ENCODE assay signal across 24 cellular contexts in genomic region chr17:75624021-75624420, GRCh38. TPM values are rescaled to one million over a fixed set of nuclear protein-coding genes. Genes with fewer than 3 reads are reported as not detected.
DNase-seq lines count a peak whose midpoint lies in the region; ATAC-seq, FAIRE-seq and TF ChIP-seq lines count a peak whose summit lies in the region.
"Had no signal": no experiment of that assay in that cellular context is flagged by ENCODE, and none has a peak within 500 bp of the region (broad histone marks: within the 10 kb centered on the region; RNA-seq: fewer than 3 reads in every experiment).

No MANE protein-coding gene starts in this region.

- TF ChIP-seq EP300 in K562 (IDR thresholded peaks at IDR 0.05; ENCODE audit: low read length), result no peak

- H4K20me1 ChIP-seq in K562 (replicated peaks; ENCODE audit: control insufficient read depth, insufficient read depth, low read length), result peaks cover 17% of the 10 kb centered on the region

- peaks cover 2% of the 10 kb centered on the region for H3K79me1 ChIP-seq in neuronal stem cell (ENCODE audit: low read depth, low read length)

- 88% methylated on average over 12 of the region's 12 CpGs for WGBS in right cardiac atrium
- 52% methylated on average over 12 of the region's 12 CpGs for WGBS in K562 (ENCODE audit: insufficient coverage, low coverage, missing lambda C conversion rate)
- WGBS in neuronal stem cell (ENCODE audit: extremely low coverage in 2 of 2, insufficient read length in 2 of 2, insufficient replicate concordance in 1 of 2), 2 donors, result no CpG with 5 or more reads among the region's 12 CpGs
- WGBS in lower leg skin, 2 donors, result 92 to 96% methylated on average over 7 to 12 of the region's 12 CpGs

- H3K27me3 ChIP-seq in right cardiac atrium (ENCODE audit: control insufficient read depth, insufficient read depth), result no peaks in the 10 kb centered on the region
- H3K27me3 ChIP-seq in K562 (ENCODE audit: control insufficient read depth in 2 of 2, insufficient read depth in 2 of 2, low read length in 2 of 2), result peaks cover 4 to 35% of the 10 kb centered on the region in 2 experiments; a peak in 3 of 5 replicates
- H3K27me3 ChIP-seq in neuronal stem cell (ENCODE audit: control insufficient read depth in 3 of 3, insufficient read depth in 3 of 3, low read depth in 1 of 3, low read length in 3 of 3), result peaks cover 0 to 3% (median 0%) of the 10 kb centered on the region in 3 experiments

- no TSS peak for BruUV-seq in K562 (replicated peaks; lab: Mats Ljungman, UMichigan)

- H3K14ac ChIP-seq in neuronal stem cell (ENCODE audit: low read length), result no peak overlapping the region

- in situ Hi-C loops in K562 (cut with MboI), result no loop called here

- H3K23ac ChIP-seq in neuronal stem cell (ENCODE audit: low read depth, low read length, poor library complexity), result peak overlapping the region; percentile 55

- H3K79me2 ChIP-seq in K562 (ENCODE audit: control insufficient read depth, insufficient read depth, low read length), result no peaks in the 10 kb centered on the region

- TF ChIP-seq CTCF in CD14-positive monocyte (IDR thresholded peaks at IDR 0.05) (no peak), K562 (IDR thresholded peaks at IDR 0.05 in 2 of 3, conservative IDR thresholded peaks at IDR 0.05 in 1 of 3; ENCODE audit: insufficient read depth in 2 of 3, low read depth in 1 of 3, low read length in 3 of 3) (no peak), lower leg skin (IDR thresholded peaks at IDR 0.05) (no peak)

- no peak overlapping the region for H2AK5ac ChIP-seq in neuronal stem cell (ENCODE audit: low read depth, low read length)

- no peak overlapping the region for H3K18ac ChIP-seq in neuronal stem cell (ENCODE audit: low read length)

- H3K4me3 ChIP-seq in right cardiac atrium (ENCODE audit: low read length) (no peak overlapping the region), K562 (no peak overlapping the region), neuronal stem cell (ENCODE audit: low read length in 2 of 2) (no peak overlapping the region), lower leg skin (ENCODE audit: low read depth, poor library complexity, severe bottlenecking) (no peak overlapping the region)
- H3K4me3 ChIP-seq: A549, GM12878, GM23338, HAP-1 had no signal

- peaks cover 0 to 4% (median 3%) of the 10 kb centered on the region in 3 donors for H3K27me3 Mint-ChIP-seq in CD14-positive monocyte (ENCODE audit: low read depth in 3 of 3)
- H3K27me3 Mint-ChIP-seq: CD4-positive, alpha-beta T cell had no signal

- H2BK5ac ChIP-seq in neuronal stem cell (ENCODE audit: low read length), result no peak overlapping the region

- peak overlapping the region in 1 of 2 experiments; percentile 52; a peak in 1 of 4 replicates for H3K9ac ChIP-seq in K562 (ENCODE audit: insufficient read depth in 1 of 2, low read depth in 2 of 2, low read length in 2 of 2)
- H3K9ac ChIP-seq in neuronal stem cell (ENCODE audit: low read depth, low read length, poor library complexity), result no peak overlapping the region

- FAIRE-seq in K562 (lab: Jason Lieb, UNC), result no peak
- FAIRE-seq: A549, D721Med, GM12878, GM19239, H54 had no signal

- H3K9me3 Mint-ChIP-seq in CD14-positive monocyte, result peaks cover 0 to 2% (median 0%) of the 10 kb centered on the region in 7 donors
- H3K9me3 Mint-ChIP-seq: CD4-positive, alpha-beta T cell; CD8-positive, alpha-beta memory T cell; GM23338 had no signal

- POLR2A ChIA-PET in K562 (lab: Yijun Ruan, JAX), result interaction anchor here (0.5 to 2.1 kb wide), 14 partner anchors 9 to 1811 kb away, joined by 3 to 8 read pairs (median 3); partner anchors contain the start of gene SMIM5

- H3K9me1 ChIP-seq in K562 (ENCODE audit: control insufficient read depth, insufficient read depth, low read length), result no peaks in the 10 kb centered on the region

- H3K4ac ChIP-seq in neuronal stem cell (ENCODE audit: low read length), result no peak overlapping the region

- no peak overlapping the region for H3K4me3 Mint-ChIP-seq in CD14-positive monocyte
- H3K4me3 Mint-ChIP-seq: CD4-positive, alpha-beta T cell; CD8-positive, alpha-beta memory T cell; GM23338 had no signal

- H3K9me3 ChIP-seq in right cardiac atrium (ENCODE audit: control insufficient read depth, low read length) (no peaks in the 10 kb centered on the region), K562 (replicated peaks; ENCODE audit: control insufficient read depth, insufficient read depth, low read depth, low read length) (no peaks in the 10 kb centered on the region), neuronal stem cell (replicated peaks in 1 of 2; ENCODE audit: control insufficient read depth in 2 of 2, insufficient read depth in 1 of 2, low read depth in 1 of 2, low read length in 2 of 2) (no peaks in the 10 kb centered on the region)
- H3K9me3 ChIP-seq: A549, HAP-1 had no signal

- CTCF ChIA-PET in K562 (lab: Yijun Ruan, JAX; ENCODE audit: low intra/inter-chr PET ratio), result no interaction called here

- TF ChIP-seq POLR2A in K562 (conservative IDR thresholded peaks at IDR 0.05), result no peak
- TF ChIP-seq POLR2A in lower leg skin (IDR thresholded peaks at IDR 0.05), result no peak

- H2AFZ ChIP-seq in K562 (ENCODE audit: low read depth, low read length), result no peak overlapping the region
- no peak overlapping the region for H2AFZ ChIP-seq in neuronal stem cell (ENCODE audit: low read length)
- H2AFZ ChIP-seq: GM23338 had no signal

- H2BK15ac ChIP-seq in neuronal stem cell (ENCODE audit: low read length), result no peak overlapping the region

- peak overlapping the region in 1 of 7 donors; percentile 41 for H3K27ac Mint-ChIP-seq in CD14-positive monocyte
- H3K27ac Mint-ChIP-seq: CD4-positive, alpha-beta T cell; GM23338 had no signal

- H3K4me1 ChIP-seq in right cardiac atrium (ENCODE audit: control insufficient read depth, insufficient read depth, low read length) (no peaks in the 10 kb centered on the region), K562 (replicated peaks in 1 of 2; ENCODE audit: control insufficient read depth in 2 of 2, insufficient read depth in 2 of 2, low read length in 2 of 2) (peaks cover 6 to 84% of the 10 kb centered on the region in 2 experiments; a peak in 4 of 5 replicates), neuronal stem cell (ENCODE audit: control insufficient read depth in 2 of 2, insufficient read depth in 1 of 2, low read depth in 1 of 2, low read length in 2 of 2) (peaks cover 6 to 8% of the 10 kb centered on the region in 2 donors)
- H3K4me1 ChIP-seq: A549, HAP-1 had no signal

- no peak overlapping the region for H3K4me2 ChIP-seq in K562 (ENCODE audit: insufficient read depth, low read length)
- no peak overlapping the region for H3K4me2 ChIP-seq in neuronal stem cell (ENCODE audit: insufficient read depth, low read length, poor library complexity, severe bottlenecking)
- H3K4me2 ChIP-seq: A549, GM23338 had no signal

- H3K4me1 Mint-ChIP-seq in CD14-positive monocyte, result no peaks in the 10 kb centered on the region
- H3K4me1 Mint-ChIP-seq: CD8-positive, alpha-beta memory T cell had no signal

- H3K36me3 Mint-ChIP-seq in CD14-positive monocyte, result peaks cover 55 to 100% of the 10 kb centered on the region in 2 donors

- intact Hi-C loops in right cardiac atrium (cut with DNase I), result no loop called here
- intact Hi-C loops in left cardiac atrium (cut with DNase I), result no loop called here
- intact Hi-C loops in CD14-positive monocyte (cut with micrococcal nuclease), result no loop called here
- intact Hi-C loops in K562 (cut with micrococcal nuclease), result no loop called here
- intact Hi-C loops in lower leg skin (cut with DNase I; ENCODE audit: low total_unique reads), result no loop called here

- H3K27ac ChIP-seq in right cardiac atrium (ENCODE audit: low read length) (no peak overlapping the region), K562 (ENCODE audit: extremely low read depth, low read depth, low read length) (no peak overlapping the region), neuronal stem cell (replicated peaks; ENCODE audit: low read length) (no peak overlapping the region)
- H3K27ac ChIP-seq: A549, C4-2B had no signal

- ATAC-seq in right cardiac atrium, result no peak
- no peak for ATAC-seq in left cardiac atrium
- ATAC-seq in K562, result no peak
- ATAC-seq: A549, GM12878, GM23338 had no signal

- no peak overlapping the region for H4K8ac ChIP-seq in neuronal stem cell (ENCODE audit: low read depth, low read length)

- no peak overlapping the region for H4K91ac ChIP-seq in neuronal stem cell (ENCODE audit: low read depth, low read length, poor library complexity)

- no peak for TF ChIP-seq RAD21 in K562 (CRISPR knock-in tag; conservative IDR thresholded peaks at IDR 0.05 in 1 of 2, IDR thresholded peaks at IDR 0.05 in 1 of 2)

- H2BK120ac ChIP-seq in neuronal stem cell (ENCODE audit: low read depth, low read length), result no peak overlapping the region

- H3K36me3 ChIP-seq in K562 (ENCODE audit: control insufficient read depth, insufficient read depth, low read length) (no peaks in the 10 kb centered on the region), neuronal stem cell (replicated peaks in 1 of 2; ENCODE audit: control insufficient read depth in 2 of 2, insufficient read depth in 2 of 2, low read length in 2 of 2) (peaks cover 0 to 8% of the 10 kb centered on the region in 2 donors)
- H3K36me3 ChIP-seq: HAP-1 had no signal

- peak in 2 of 3 donors; percentile 44 to 51 for DNase-seq in right cardiac atrium
- no peak for DNase-seq in left cardiac atrium
- DNase-seq in CD14-positive monocyte (ENCODE audit: low spot score), result peak; percentile 40
- DNase-seq in K562 (ENCODE audit: extremely low read depth in 1 of 4, low spot score in 3 of 4), result no peak
- no peak for DNase-seq in neuronal stem cell (ENCODE audit: low spot score)
- no peak for DNase-seq in lower leg skin (ENCODE audit: low spot score in 2 of 2)
- no peak for DNase-seq in effector CD8-positive, alpha-beta T cell (lab: John Stamatoyannopoulos, UW)
- DNase-seq: 8988T; ACHN; AML-193; CD4-positive, alpha-beta T cell; CD8-positive, alpha-beta memory T cell; DMS 273 treated with DMSO at 0.1 percent for 48 hours; DMS79; GDM1 had no signal

- H2BK12ac ChIP-seq in neuronal stem cell (ENCODE audit: low read length), result no peak overlapping the region

RNA-seq across cellular contexts. Expression of gene SMIM5, which starts 9.2 kb away (rescaled TPM):
- total RNA-seq in right cardiac atrium (10 to 100 TPM in 2 of 4 donors, 1 to 10 TPM in 2; 6.9 to 12.2 (median 9.6) TPM), left cardiac atrium (10 to 100 TPM in 1 of 2 donors, 1 to 10 TPM in 1; 8.6 to 11.4 TPM), K562 (2014; rRNA removed) (not detected in 2 replicates), K562 (2014; rRNA removed; fragmentation: Illumina TruSeq; extraction: Trizol) (not detected in 2 replicates), K562 (2015; rRNA removed; fragmentation: Illumina TruSeq; extraction: Trizol) (not detected in 2 replicates), K562 (2021) (not detected in 2 replicates), lower leg skin (10 to 100 TPM in 1 of 4 donors, 1 to 10 TPM in 3; 7.1 to 11.9 (median 9.5) TPM)
- polyA plus RNA-seq in right cardiac atrium (13.5 TPM), CD14-positive monocyte (under 1 TPM; 0.15 to 0.43 TPM), K562 (2011; rRNA removed) (not detected in 2 replicates), K562 (2014; fragmentation: Illumina TruSeq; extraction: Trizol) (not detected in 2 replicates), K562 (2014; fragmentation: Nextera tagmentation; extraction: Ambion mirVana) (not detected), K562 (2014; rRNA removed) (0.08 TPM in 1 of 2 replicates, not detected in the other)
- total RNA-seq in K562 (2011; cell fraction: chromatin; rRNA removed; ENCODE audit: low replicate concordance), result 0.16 TPM in 1 of 2 replicates, not detected in the other
- total RNA-seq in K562 (2011; cell fraction: nucleolus; rRNA removed), result 0.13 TPM in 1 of 2 replicates, not detected in the other
- total RNA-seq in K562 (2011; cell fraction: nucleoplasm; rRNA removed), result not detected in 2 replicates
- polyA plus RNA-seq in K562 (2011; cell fraction: cytosol; rRNA removed), result 0.04 TPM in 1 of 2 replicates, not detected in the other
- polyA plus RNA-seq in K562 (2011; cell fraction: nucleus; rRNA removed), result not detected in 2 replicates
- 0.14 and 0.17 TPM in 2 replicates for polyA plus RNA-seq in K562 (2012)
- polyA minus RNA-seq in K562 (2011; rRNA and poly(A)+ RNA removed), result not detected in 2 replicates
- polyA minus RNA-seq in K562 (2011; cell fraction: cytosol; rRNA and poly(A)+ RNA removed), result not detected in 2 replicates
- polyA minus RNA-seq in K562 (2011; cell fraction: nucleus; rRNA and poly(A)+ RNA removed), result not detected in 2 replicates
- not detected for polyA plus RNA-seq in neuronal stem cell (2013, experiment 1 of 2)
- not detected for polyA plus RNA-seq in neuronal stem cell (2013, experiment 2 of 2)
- total RNA-seq: GM12878, GM23338 had no signal
- polyA plus RNA-seq: BJ had no signal

RNA-seq across cellular contexts. Expression of gene MYO15B, which starts 36.4 kb away (rescaled TPM):
- total RNA-seq in right cardiac atrium, result 100 to 1,000 TPM in 1 of 4 donors, 10 to 100 TPM in 3; 75.8 to 131 (median 93.4) TPM
- polyA plus RNA-seq in right cardiac atrium, result 70.9 TPM
- total RNA-seq in left cardiac atrium, result 10 to 100 TPM; 61.5 to 88.4 TPM
- under 1 TPM; 0.17 to 0.62 TPM for polyA plus RNA-seq in CD14-positive monocyte
- 8.9 and 39.4 TPM in 2 replicates for total RNA-seq in K562 (2011; cell fraction: chromatin; rRNA removed; ENCODE audit: low replicate concordance)
- 22.5 and 24.7 TPM in 2 replicates for total RNA-seq in K562 (2011; cell fraction: nucleolus; rRNA removed)
- 11.1 and 14.7 TPM in 2 replicates for total RNA-seq in K562 (2011; cell fraction: nucleoplasm; rRNA removed)
- 0.05 and 0.24 TPM in 2 replicates for total RNA-seq in K562 (2014; rRNA removed)
- total RNA-seq in K562 (2014; rRNA removed; fragmentation: Illumina TruSeq; extraction: Trizol), result 1.2 TPM in 1 of 2 replicates, not detected in the other
- 0.83 TPM in 2 replicates for total RNA-seq in K562 (2015; rRNA removed; fragmentation: Illumina TruSeq; extraction: Trizol)
- 1.5 and 3.1 TPM in 2 replicates for total RNA-seq in K562 (2021)
- polyA plus RNA-seq in K562 (2011; rRNA removed), result 0.82 and 1.2 TPM in 2 replicates
- polyA plus RNA-seq in K562 (2011; cell fraction: cytosol; rRNA removed), result 0.39 and 0.49 TPM in 2 replicates
- polyA plus RNA-seq in K562 (2011; cell fraction: nucleus; rRNA removed), result 15.0 and 17.9 TPM in 2 replicates
- polyA plus RNA-seq in K562 (2012), result 1.2 and 10.8 TPM in 2 replicates
- 0.12 and 0.76 TPM in 2 replicates for polyA plus RNA-seq in K562 (2014; fragmentation: Illumina TruSeq; extraction: Trizol)
- polyA plus RNA-seq in K562 (2014; fragmentation: Nextera tagmentation; extraction: Ambion mirVana), result not detected
- polyA plus RNA-seq in K562 (2014; rRNA removed), result 0.98 and 1.5 TPM in 2 replicates
- polyA minus RNA-seq in K562 (2011; rRNA and poly(A)+ RNA removed), result 0.70 and 1.0 TPM in 2 replicates
- not detected in 2 replicates for polyA minus RNA-seq in K562 (2011; cell fraction: cytosol; rRNA and poly(A)+ RNA removed)
- polyA minus RNA-seq in K562 (2011; cell fraction: nucleus; rRNA and poly(A)+ RNA removed), result 7.7 and 8.5 TPM in 2 replicates
- polyA plus RNA-seq in neuronal stem cell (2013, experiment 1 of 2), result 8.5 TPM
- polyA plus RNA-seq in neuronal stem cell (2013, experiment 2 of 2), result 8.9 TPM
- 100 to 1,000 TPM in 1 of 4 donors, 10 to 100 TPM in 3; 32.1 to 103 (median 38.9) TPM for total RNA-seq in lower leg skin

RNA-seq across cellular contexts. Expression of gene RECQL5, which starts 42.9 kb away (rescaled TPM):
- 10 to 100 TPM in 3 of 4 donors, 1 to 10 TPM in 1; 7.9 to 19.9 (median 14.8) TPM for total RNA-seq in right cardiac atrium
- polyA plus RNA-seq in right cardiac atrium, result 13.5 TPM
- 10 to 100 TPM; 11.3 to 15.5 TPM for total RNA-seq in left cardiac atrium
- 1 to 10 TPM; 3.1 to 4.4 TPM for polyA plus RNA-seq in CD14-positive monocyte
- total RNA-seq in K562 (2011; cell fraction: chromatin; rRNA removed; ENCODE audit: low replicate concordance), result 97.0 and 197 TPM in 2 replicates
- 104 and 108 TPM in 2 replicates for total RNA-seq in K562 (2011; cell fraction: nucleolus; rRNA removed)
- 77.7 and 81.3 TPM in 2 replicates for total RNA-seq in K562 (2011; cell fraction: nucleoplasm; rRNA removed)
- total RNA-seq in K562 (2014; rRNA removed), result 25.2 and 26.8 TPM in 2 replicates
- 12.3 and 14.5 TPM in 2 replicates for total RNA-seq in K562 (2014; rRNA removed; fragmentation: Illumina TruSeq; extraction: Trizol)
- total RNA-seq in K562 (2015; rRNA removed; fragmentation: Illumina TruSeq; extraction: Trizol), result 15.2 and 15.9 TPM in 2 replicates
- 34.8 and 35.7 TPM in 2 replicates for total RNA-seq in K562 (2021)
- 16.4 and 20.4 TPM in 2 replicates for polyA plus RNA-seq in K562 (2011; rRNA removed)
- polyA plus RNA-seq in K562 (2011; cell fraction: cytosol; rRNA removed), result 10.3 and 14.7 TPM in 2 replicates
- polyA plus RNA-seq in K562 (2011; cell fraction: nucleus; rRNA removed), result 132 and 169 TPM in 2 replicates
- 19.7 and 37.0 TPM in 2 replicates for polyA plus RNA-seq in K562 (2012)
- 23.1 and 27.9 TPM in 2 replicates for polyA plus RNA-seq in K562 (2014; fragmentation: Illumina TruSeq; extraction: Trizol)
- polyA plus RNA-seq in K562 (2014; fragmentation: Nextera tagmentation; extraction: Ambion mirVana), result 1 to 10 TPM; 4.1 to 5.8 TPM
- 23.1 and 27.1 TPM in 2 replicates for polyA plus RNA-seq in K562 (2014; rRNA removed)
- 20.8 and 22.5 TPM in 2 replicates for polyA minus RNA-seq in K562 (2011; rRNA and poly(A)+ RNA removed)
- 11.2 and 20.5 TPM in 2 replicates for polyA minus RNA-seq in K562 (2011; cell fraction: cytosol; rRNA and poly(A)+ RNA removed)
- polyA minus RNA-seq in K562 (2011; cell fraction: nucleus; rRNA and poly(A)+ RNA removed), result 31.6 and 42.1 TPM in 2 replicates
- 16.5 TPM for polyA plus RNA-seq in neuronal stem cell (2013, experiment 1 of 2)
- polyA plus RNA-seq in neuronal stem cell (2013, experiment 2 of 2), result 16.0 TPM
- 10 to 100 TPM; 50.8 to 76.3 (median 60.5) TPM for total RNA-seq in lower leg skin

RNA-seq across cellular contexts. Expression of gene SAP30BP, which starts 43.1 kb away (rescaled TPM):
- 10 to 100 TPM; 51.0 to 66.5 (median 56.3) TPM for total RNA-seq in right cardiac atrium
- 58.5 TPM for polyA plus RNA-seq in right cardiac atrium
- total RNA-seq in left cardiac atrium, result 10 to 100 TPM; 47.2 to 59.6 TPM
- polyA plus RNA-seq in CD14-positive monocyte, result 10 to 100 TPM; 43.8 to 61.6 TPM
- 143 and 213 TPM in 2 replicates for total RNA-seq in K562 (2011; cell fraction: chromatin; rRNA removed; ENCODE audit: low replicate concordance)
- total RNA-seq in K562 (2011; cell fraction: nucleolus; rRNA removed), result 100 and 111 TPM in 2 replicates
- total RNA-seq in K562 (2011; cell fraction: nucleoplasm; rRNA removed), result 123 and 149 TPM in 2 replicates
- 57.9 and 59.7 TPM in 2 replicates for total RNA-seq in K562 (2014; rRNA removed)
- total RNA-seq in K562 (2014; rRNA removed; fragmentation: Illumina TruSeq; extraction: Trizol), result 45.3 and 51.8 TPM in 2 replicates
- total RNA-seq in K562 (2015; rRNA removed; fragmentation: Illumina TruSeq; extraction: Trizol), result 62.4 and 64.7 TPM in 2 replicates
- 60.6 and 71.7 TPM in 2 replicates for total RNA-seq in K562 (2021)
- polyA plus RNA-seq in K562 (2011; rRNA removed), result 69.3 and 70.7 TPM in 2 replicates
- polyA plus RNA-seq in K562 (2011; cell fraction: cytosol; rRNA removed), result 58.9 and 85.2 TPM in 2 replicates
- 164 and 209 TPM in 2 replicates for polyA plus RNA-seq in K562 (2011; cell fraction: nucleus; rRNA removed)
- 49.6 and 51.6 TPM in 2 replicates for polyA plus RNA-seq in K562 (2012)
- polyA plus RNA-seq in K562 (2014; fragmentation: Illumina TruSeq; extraction: Trizol), result 90.8 and 91.7 TPM in 2 replicates
- polyA plus RNA-seq in K562 (2014; fragmentation: Nextera tagmentation; extraction: Ambion mirVana), result 100 to 1,000 TPM; 103 to 154 TPM
- polyA plus RNA-seq in K562 (2014; rRNA removed), result 67.8 and 86.4 TPM in 2 replicates
- 49.7 and 52.3 TPM in 2 replicates for polyA minus RNA-seq in K562 (2011; rRNA and poly(A)+ RNA removed)
- 25.6 and 27.8 TPM in 2 replicates for polyA minus RNA-seq in K562 (2011; cell fraction: cytosol; rRNA and poly(A)+ RNA removed)
- polyA minus RNA-seq in K562 (2011; cell fraction: nucleus; rRNA and poly(A)+ RNA removed), result 44.7 and 59.0 TPM in 2 replicates
- polyA plus RNA-seq in neuronal stem cell (2013, experiment 1 of 2), result 54.0 TPM
- 51.1 TPM for polyA plus RNA-seq in neuronal stem cell (2013, experiment 2 of 2)
- total RNA-seq in lower leg skin, result 10 to 100 TPM; 54.0 to 85.1 (median 74.1) TPM

Comparison
In these comparisons a context has a peak if more than half of its experiments do, and no peak if none do; other contexts are left out.
1. DNase-seq: peak in right cardiac atrium (2 of 3) and CD14-positive monocyte (single experiment); none in left cardiac atrium (single experiment), K562 (0 of 4), neuronal stem cell (single experiment), lower leg skin (0 of 2) and effector CD8-positive, alpha-beta T cell (single experiment).
2. RNA of gene SMIM5, which starts 9.2 kb away (total RNA-seq): 8.6 to 11.4 TPM in left cardiac atrium, 6.9 to 12.2 TPM in right cardiac atrium and 7.1 to 11.9 TPM in lower leg skin; 0.13 to 0.16 TPM in K562; every median in the first group is over 4 times any median in the second.